In genomic region chr21:44065428-44065827, GRCh38 we compare ENCODE assay signal across 9 cellular contexts. TPM values are rescaled to one million over a fixed set of nuclear protein-coding genes. Genes with fewer than 3 reads are reported as not detected.
A peak's percentile ranks its signal among the peaks of the same experiment; 100 is the strongest.
DNase-seq lines count a peak whose midpoint lies in the region; ATAC-seq and TF ChIP-seq lines count a peak whose summit lies in the region.
"Had no signal": no experiment of that assay in that cellular context is flagged by ENCODE, and none has a peak within 500 bp of the region (broad histone marks: within the 10 kb centered on the region; RNA-seq: fewer than 3 reads in every experiment).

No MANE protein-coding gene starts in this region.

- H3K27ac Mint-ChIP-seq in IgD-negative memory B cell: peak overlapping the region; percentile 79 to 94 (median 90)
- peak overlapping the region; percentile 84 for H3K27ac Mint-ChIP-seq in stimulated activated naive B cell treated with anti-CD40 and anti-IgM and Interleukin-4, amounts not matched to agents 10 μg/mL and 1 μg/mL and 100 μg/mL, for 72 hours

- H3K4me3 ChIP-seq in foreskin fibroblast (ENCODE audit: low read depth in 1 of 2, low read length in 2 of 2): no peak overlapping the region
- no peak overlapping the region for H3K4me3 ChIP-seq in esophagus muscularis mucosa
- H3K4me3 ChIP-seq in MG63: no peak overlapping the region

- H3K4me1 Mint-ChIP-seq in IgD-negative memory B cell: peaks cover 0 to 16% (median 16%) of the 10 kb centered on the region in 3 donors
- peaks cover 4 to 20% of the 10 kb centered on the region in 2 donors for H3K4me1 Mint-ChIP-seq in stimulated activated naive B cell treated with anti-CD40 and anti-IgM and Interleukin-4, amounts not matched to agents 10 μg/mL and 1 μg/mL and 100 μg/mL, for 72 hours

- peak; percentile 83 for DNase-seq in activated CD8-positive, alpha-beta memory T cell treated with anti-CD3 and anti-CD28 coated beads for 24 hours
- DNase-seq in foreskin fibroblast: peak; percentile 9 to 34
- no peak for DNase-seq in stimulated activated naive B cell treated with anti-CD40 and anti-IgM and Interleukin-4, amounts not matched to agents 10 μg/mL and 1 μg/mL and 100 μg/mL, for 72 hours
- DNase-seq in GM10266 (ENCODE audit: extremely low spot score): no peak
- DNase-seq in esophagus muscularis mucosa (ENCODE audit: extremely low spot score): no peak
- no peak for DNase-seq in hippocampal formation (lab: John Stamatoyannopoulos, UW)
- DNase-seq in MG63: no peak
- DNase-seq: cortex of kidney had no signal

- H3K4me3 Mint-ChIP-seq in IgD-negative memory B cell: peak overlapping the region in 2 of 4 donors; percentile 2 to 44
- no peak overlapping the region for H3K4me3 Mint-ChIP-seq in stimulated activated naive B cell treated with anti-CD40 and anti-IgM and Interleukin-4, amounts not matched to agents 10 μg/mL and 1 μg/mL and 100 μg/mL, for 72 hours

- TF ChIP-seq CTCF in foreskin fibroblast (IDR thresholded peaks at IDR 0.05; ENCODE audit: low read depth, low read length) (no peak), GM10266 (IDR thresholded peaks at IDR 0.05; ENCODE audit: control insufficient read depth, insufficient read depth, low read depth, missing control alignments) (no peak), esophagus muscularis mucosa (IDR thresholded peaks at IDR 0.05) (no peak)

- no peaks in the 10 kb centered on the region for H3K9me3 ChIP-seq in esophagus muscularis mucosa
- no peaks in the 10 kb centered on the region for H3K9me3 ChIP-seq in MG63

- H3K27me3 ChIP-seq in esophagus muscularis mucosa: no peaks in the 10 kb centered on the region
- H3K27me3 ChIP-seq in MG63: no peaks in the 10 kb centered on the region

- H3K36me3 ChIP-seq in esophagus muscularis mucosa (peaks cover 17 to 86% (median 65%) of the 10 kb centered on the region in 4 donors), MG63 (peaks cover 40% of the 10 kb centered on the region)

- peak; percentile 45 to 86 for ATAC-seq in stimulated activated naive B cell treated with anti-CD40 and anti-IgM and Interleukin-4, amounts not matched to agents 10 μg/mL and 1 μg/mL and 100 μg/mL, for 72 hours (replicated peaks)

- no peaks in the 10 kb centered on the region for H3K9me3 Mint-ChIP-seq in IgD-negative memory B cell
- H3K9me3 Mint-ChIP-seq in stimulated activated naive B cell treated with anti-CD40 and anti-IgM and Interleukin-4, amounts not matched to agents 10 μg/mL and 1 μg/mL and 100 μg/mL, for 72 hours: no peaks in the 10 kb centered on the region

- no peak overlapping the region for H3K27ac ChIP-seq in esophagus muscularis mucosa (replicated peaks in 1 of 4)

- no peaks in the 10 kb centered on the region for H3K27me3 Mint-ChIP-seq in IgD-negative memory B cell
- no peaks in the 10 kb centered on the region for H3K27me3 Mint-ChIP-seq in stimulated activated naive B cell treated with anti-CD40 and anti-IgM and Interleukin-4, amounts not matched to agents 10 μg/mL and 1 μg/mL and 100 μg/mL, for 72 hours

- TF ChIP-seq POLR2A in esophagus muscularis mucosa (IDR thresholded peaks at IDR 0.05; ENCODE audit: low read depth): no peak

- WGBS in esophagus muscularis mucosa: 74% methylated on average over 9 of the region's 9 CpGs

- peaks cover 3% of the 10 kb centered on the region for H3K36me3 Mint-ChIP-seq in IgD-negative memory B cell
- H3K36me3 Mint-ChIP-seq in stimulated activated naive B cell treated with anti-CD40 and anti-IgM and Interleukin-4, amounts not matched to agents 10 μg/mL and 1 μg/mL and 100 μg/mL, for 72 hours: peaks cover 31 to 63% of the 10 kb centered on the region in 2 donors

- no peaks in the 10 kb centered on the region for H3K4me1 ChIP-seq in esophagus muscularis mucosa

- intact Hi-C loops in esophagus muscularis mucosa (cut with DNase I): no loop called here

- TF ChIP-seq EP300 in esophagus muscularis mucosa (IDR thresholded peaks at IDR 0.05): no peak

RNA-seq across cellular contexts. Expression of gene PWP2, which starts 41.8 kb away (rescaled TPM):
- polyA plus RNA-seq in IgD-negative memory B cell: 12.2 TPM
- 10 to 100 TPM in 1 of 4 donors, 1 to 10 TPM in 3; 1.9 to 10.8 (median 6.7) TPM for total RNA-seq in esophagus muscularis mucosa
- 45.2 and 51.7 TPM in 2 replicates for total RNA-seq in MG63 (2014; rRNA removed; shearing (Covaris generic); ENCODE audit: low replicate concordance)

RNA-seq across cellular contexts. Expression of gene TRAPPC10, which starts 53.3 kb away (rescaled TPM):
- polyA plus RNA-seq in IgD-negative memory B cell: 17.9 TPM
- total RNA-seq in esophagus muscularis mucosa: 10 to 100 TPM; 14.5 to 35.2 (median 20.5) TPM
- 18.3 and 33.7 TPM in 2 replicates for total RNA-seq in MG63 (2014; rRNA removed; shearing (Covaris generic); ENCODE audit: low replicate concordance)

Comparison
In these comparisons a context has a peak if more than half of its experiments do, and no peak if none do; other contexts are left out.
1. DNase-seq: peak in activated CD8-positive, alpha-beta memory T cell treated with anti-CD3 and anti-CD28 coated beads for 24 hours (single experiment) and foreskin fibroblast (2 of 2); none in stimulated activated naive B cell treated with anti-CD40 and anti-IgM and Interleukin-4, amounts not matched to agents 10 μg/mL and 1 μg/mL and 100 μg/mL, for 72 hours (single experiment), GM10266 (single experiment), esophagus muscularis mucosa (single experiment), hippocampal formation (0 of 2) and MG63 (single experiment).